In genomic region chr1:84253891-84254290, GRCh38 we compare ENCODE assay signal across 8 cellular contexts. TPM values are rescaled to one million over a fixed set of nuclear protein-coding genes. Genes with fewer than 3 reads are reported as not detected.
DNase-seq lines count a peak whose midpoint lies in the region; ATAC-seq and TF ChIP-seq lines count a peak whose summit lies in the region.

No MANE protein-coding gene starts in this region.

- BruUV-seq in Caco-2 (replicated peaks; lab: Mats Ljungman, UMichigan), result no TSS peak

- intact Hi-C loops in Caco-2 (cut with micrococcal nuclease; ENCODE audit: unreplicated experiment), result loop anchor here (5.0 kb wide), 1 partner anchor 262 kb away; no protein-coding TSS in a partner anchor

- H3K9me3 Mint-ChIP-seq in Caco-2 (ENCODE audit: unreplicated experiment), result peaks cover 23% of the 10 kb centered on the region

- peak overlapping the region; percentile 35 for H3K4me2 ChIP-seq in GM23248 (ENCODE audit: unreplicated experiment)

- H3K27ac ChIP-seq in GM23248 (peak overlapping the region; percentile 30), SJCRH30 (peak overlapping the region; percentile 23), foreskin keratinocyte (no peak overlapping the region)

- H3K27me3 ChIP-seq in GM23248 (replicated peaks; ENCODE audit: insufficient read depth), result no peaks in the 10 kb centered on the region
- no peaks in the 10 kb centered on the region for H3K27me3 ChIP-seq in SJCRH30
- no peaks in the 10 kb centered on the region for H3K27me3 ChIP-seq in foreskin keratinocyte
- no peaks in the 10 kb centered on the region for H3K27me3 ChIP-seq in Caco-2 (replicated peaks; ENCODE audit: control insufficient read depth, insufficient read depth, low read length)

- H3K36me3 Mint-ChIP-seq in Caco-2 (ENCODE audit: insufficient read depth, unreplicated experiment), result no peaks in the 10 kb centered on the region

- H3K4me3 ChIP-seq in GM23248 (no peak overlapping the region), SJCRH30 (no peak overlapping the region), Caco-2 (ENCODE audit: low read depth, low read length) (no peak overlapping the region)

- POLR2A ChIA-PET in Caco-2 (lab: Charles Lee), result no interaction called here

- CTCF ChIA-PET in Caco-2 (lab: Charles Lee), result no interaction called here

- H3K4me1 ChIP-seq in GM23248 (ENCODE audit: insufficient read depth), result peaks cover 23% of the 10 kb centered on the region
- H3K4me1 ChIP-seq in SJCRH30, result peaks cover 18% of the 10 kb centered on the region
- peaks cover 12% of the 10 kb centered on the region for H3K4me1 ChIP-seq in foreskin keratinocyte
- H3K4me1 ChIP-seq in Caco-2, result no peaks in the 10 kb centered on the region

- DNase-seq in GM23248 (peak; percentile 95), SJCRH30 (peak; percentile 77 to 83), foreskin keratinocyte (peak; percentile 86 to 93), renal cortical epithelial cell (ENCODE audit: low read depth) (peak; percentile 94), NCI-H526 (lab: John Stamatoyannopoulos, UW) (no peak), Caco-2 (no peak)

- no peaks in the 10 kb centered on the region for H3K27me3 Mint-ChIP-seq in Caco-2 (ENCODE audit: insufficient read depth, unreplicated experiment)

- H3K4me3 Mint-ChIP-seq in Caco-2 (ENCODE audit: unreplicated experiment), result no peak overlapping the region

- H3F3A ChIP-seq in GM23248 (ENCODE audit: insufficient read depth), result peaks cover 15% of the 10 kb centered on the region

- no peaks in the 10 kb centered on the region for H3K36me3 ChIP-seq in GM23248 (ENCODE audit: low read depth)
- no peaks in the 10 kb centered on the region for H3K36me3 ChIP-seq in SJCRH30
- no peaks in the 10 kb centered on the region for H3K36me3 ChIP-seq in Caco-2 (ENCODE audit: control insufficient read depth, insufficient read depth, low read length)

- H4K20me1 ChIP-seq in GM23248 (ENCODE audit: insufficient read depth), result no peaks in the 10 kb centered on the region

- H2AFZ ChIP-seq in GM23248, result no peak overlapping the region

- no peaks in the 10 kb centered on the region for H3K9me3 ChIP-seq in GM23248 (ENCODE audit: low read depth)
- peaks cover 9% of the 10 kb centered on the region; the same call in 1 of the 2 replicates for H3K9me3 ChIP-seq in SJCRH30 (replicated peaks)
- H3K9me3 ChIP-seq in Caco-2, result no peaks in the 10 kb centered on the region

- no peak overlapping the region for H3K9ac ChIP-seq in GM23248

- H3K4me1 Mint-ChIP-seq in Caco-2 (ENCODE audit: low read depth, unreplicated experiment), result no peaks in the 10 kb centered on the region

- no peaks in the 10 kb centered on the region for H3K9me2 ChIP-seq in GM23248 (ENCODE audit: insufficient read depth)

- no peaks in the 10 kb centered on the region for H3K79me2 ChIP-seq in GM23248 (ENCODE audit: insufficient read depth)

- WGBS in GM23248 (ENCODE audit: low coverage in 1 of 2, low lambda C conversion rate in 2 of 2, missing lambda C conversion rate in 2 of 2), 2 experiments, result 3 to 6% methylated on average over 4 of the region's 4 CpGs

- ATAC-seq in foreskin keratinocyte, result peak; percentile 99
- no peak for ATAC-seq in GM21576 (IDR thresholded peaks at IDR 0.05; ENCODE audit: unreplicated experiment)
- no peak for ATAC-seq in HG02623 (IDR thresholded peaks at IDR 0.05; ENCODE audit: unreplicated experiment)

- in situ Hi-C loops in GM23248 (cut with MboI), result no loop called here

- TF ChIP-seq CTCF in foreskin keratinocyte (conservative IDR thresholded peaks at IDR 0.05), result no peak
- TF ChIP-seq CTCF in Caco-2 (IDR thresholded peaks at IDR 0.05; ENCODE audit: insufficient read depth in 1 of 2, low read depth in 1 of 2, low read length in 1 of 2, severe bottlenecking in 1 of 2, unreplicated experiment in 1 of 2), result no peak

- H3K27ac Mint-ChIP-seq in Caco-2 (ENCODE audit: unreplicated experiment), result no peak overlapping the region

RNA-seq across cellular contexts. Expression of gene SAMD13, which starts 47.6 kb away (rescaled TPM):
- total RNA-seq in GM23248 (2014; rRNA removed; shearing (Covaris generic)), result 0.51 and 0.65 TPM in 2 replicates
- 0.71 and 0.78 TPM in 2 replicates for polyA plus RNA-seq in GM23248 (2016; fragmentation: Nextera tagmentation; extraction: Ambion mirVana)
- total RNA-seq in SJCRH30 (2014; rRNA removed; shearing (Covaris generic)), result 2.4 and 3.9 TPM in 2 replicates
- 0.46 and 1.1 TPM in 2 replicates for total RNA-seq in foreskin keratinocyte
- polyA plus RNA-seq in foreskin keratinocyte, result 0.51 and 0.79 TPM in 2 replicates
- 0.80 and 1.2 TPM in 2 replicates for total RNA-seq in renal cortical epithelial cell
- 0.53 and 0.59 TPM in 2 replicates for total RNA-seq in Caco-2 (2022)

Comparison
In these comparisons a context has a peak if more than half of its experiments do, and no peak if none do; other contexts are left out.
1. DNase-seq: peak in GM23248 (single experiment), SJCRH30 (2 of 2), foreskin keratinocyte (2 of 2) and renal cortical epithelial cell (single experiment); none in NCI-H526 (0 of 2) and Caco-2 (0 of 2).